In genomic region chr18:5107990-5108389, GRCh38 we compare ENCODE assay signal across 19 cellular contexts.
DNase-seq lines count a peak whose midpoint lies in the region; ATAC-seq, FAIRE-seq and TF ChIP-seq lines count a peak whose summit lies in the region.
"Had no signal": no experiment of that assay in that cellular context is flagged by ENCODE, and none has a peak within 500 bp of the region (broad histone marks: within the 10 kb centered on the region; RNA-seq: fewer than 3 reads in every experiment).

No MANE protein-coding gene starts in this region.

- no peak for TF ChIP-seq POLR2A in GM12878 (IDR thresholded peaks at IDR 0.05; ENCODE audit: low read depth, low read length)

- H3K4me3 Mint-ChIP-seq in GM23338, result no peak overlapping the region
- H3K4me3 Mint-ChIP-seq in neural progenitor cell, result no peak overlapping the region
- H3K4me3 Mint-ChIP-seq: T-helper 17 cell had no signal

- H3K27ac ChIP-seq in GM23338 (ENCODE audit: low read depth), result no peak overlapping the region
- no peak overlapping the region for H3K27ac ChIP-seq in GM12878 (ENCODE audit: control insufficient read depth, insufficient read depth)
- H3K27ac ChIP-seq in neural progenitor cell, result no peak overlapping the region
- H3K27ac ChIP-seq: BLaER1 treated with 17β-estradiol and CSF1 and Interleukin-3, amounts not matched to agents 10 nM and 100 nM; SK-N-MC had no signal

- H3K4me3 ChIP-seq in GM23338 (no peak overlapping the region), GM12878 (no peak overlapping the region), neural progenitor cell (no peak overlapping the region)
- H3K4me3 ChIP-seq: BLaER1 treated with 17β-estradiol and CSF1 and Interleukin-3, amounts not matched to agents 10 nM and 100 nM; SK-N-MC had no signal

- ATAC-seq in GM23338 (no peak), GM12878 (0 out of 3 replicates have a peak, but pooled peaks have one; percentile 34), HG03025 (IDR thresholded peaks at IDR 0.05; ENCODE audit: low FRiP score, unreplicated experiment) (no peak), GM21515 (IDR thresholded peaks at IDR 0.05; ENCODE audit: unreplicated experiment) (no peak)
- ATAC-seq: Right ventricle myocardium inferior, T-helper 17 cell had no signal

- BruUV-seq in GM12878 (replicated peaks; lab: Mats Ljungman, UMichigan), result no TSS peak

- H3K36me3 ChIP-seq in GM23338 (ENCODE audit: insufficient read depth) (no peaks in the 10 kb centered on the region), GM12878 (ENCODE audit: control insufficient read depth in 2 of 2, insufficient read depth in 2 of 2, low read length in 1 of 2) (no peaks in the 10 kb centered on the region), neural progenitor cell (no peaks in the 10 kb centered on the region)
- H3K36me3 ChIP-seq: BLaER1 treated with 17β-estradiol and CSF1 and Interleukin-3, amounts not matched to agents 10 nM and 100 nM had no signal

- H3K9me3 ChIP-seq in GM12878 (replicated peaks; ENCODE audit: control insufficient read depth, insufficient read depth, low read length) (no peaks in the 10 kb centered on the region), neural progenitor cell (ENCODE audit: low read depth) (no peaks in the 10 kb centered on the region)
- H3K9me3 ChIP-seq: BLaER1 treated with 17β-estradiol and CSF1 and Interleukin-3, amounts not matched to agents 10 nM and 100 nM had no signal

- H3K79me2 ChIP-seq in GM23338 (replicated peaks; ENCODE audit: insufficient read depth) (no peaks in the 10 kb centered on the region), GM12878 (ENCODE audit: control insufficient read depth, insufficient read depth, low read length) (no peaks in the 10 kb centered on the region), neural progenitor cell (ENCODE audit: low read depth) (no peaks in the 10 kb centered on the region)

- H3K27ac Mint-ChIP-seq in GM23338 (no peak overlapping the region), neural progenitor cell (no peak overlapping the region)
- H3K27ac Mint-ChIP-seq: T-helper 17 cell had no signal

- 0% methylated on average over 2 of the region's 2 CpGs for WGBS in GM12878 (ENCODE audit: insufficient coverage, insufficient replicate concordance, low lambda C conversion rate, missing lambda C conversion rate)

- peaks cover 13% of the 10 kb centered on the region for H3K4me1 Mint-ChIP-seq in GM23338
- H3K4me1 Mint-ChIP-seq in neural progenitor cell, result peaks cover 5% of the 10 kb centered on the region

- H3K36me3 Mint-ChIP-seq in GM23338 (ENCODE audit: low read depth), result no peaks in the 10 kb centered on the region
- no peaks in the 10 kb centered on the region for H3K36me3 Mint-ChIP-seq in neural progenitor cell

- H4K20me1 ChIP-seq in GM23338 (replicated peaks; ENCODE audit: insufficient read depth) (no peaks in the 10 kb centered on the region), GM12878 (ENCODE audit: control insufficient read depth, insufficient read depth) (no peaks in the 10 kb centered on the region), neural progenitor cell (ENCODE audit: low read depth) (no peaks in the 10 kb centered on the region)
- H4K20me1 ChIP-seq: BLaER1 treated with 17β-estradiol and CSF1 and Interleukin-3, amounts not matched to agents 10 nM and 100 nM had no signal

- CTCF ChIA-PET in GM12878 (lab: Yijun Ruan, JAX), result no interaction called here

- TF ChIP-seq RAD21 in GM12878 (IDR thresholded peaks at IDR 0.05; ENCODE audit: insufficient read depth, low read depth, low read length), result no peak

- no peaks in the 10 kb centered on the region for H3F3A ChIP-seq in GM23338 (replicated peaks; ENCODE audit: low read depth)
- peaks cover 16% of the 10 kb centered on the region for H3F3A ChIP-seq in neural progenitor cell (ENCODE audit: low read depth)

- DNase-seq in GM23338 (ENCODE audit: low spot score) (peak; percentile 20), NCI-H460 (ENCODE audit: extremely low read depth, low read depth) (peak; percentile 8), GM12878 (ENCODE audit: low read depth, low spot score) (no peak), neural progenitor cell (ENCODE audit: low spot score) (peak; percentile 33), COLO668 (lab: John Stamatoyannopoulos, UW; ENCODE audit: unreplicated experiment) (no peak)
- DNase-seq: DMS153, IMR-90, MV-4-11, NCI-H1436, NCI-H2029 treated with DMSO at 0.1 percent for 48 hours, NCI-H524 treated with DMSO at 0.1 percent for 48 hours, T-helper 17 cell had no signal

- H3K27me3 Mint-ChIP-seq in GM23338 (ENCODE audit: insufficient read depth, low read depth, poor library complexity), result no peaks in the 10 kb centered on the region
- peaks cover 5% of the 10 kb centered on the region for H3K27me3 Mint-ChIP-seq in neural progenitor cell (ENCODE audit: insufficient read depth, low read depth)

- in situ Hi-C loops in GM12878 (cut with MboI), result no loop called here

- SMC1A ChIA-PET in GM12878 (lab: Charles Lee; ENCODE audit: uncharacterized antibody, unreplicated experiment), result interaction anchor here (1.0 kb wide), 1 partner anchor 11 kb away, joined by 3 read pairs; no protein-coding TSS in a partner anchor

- RAD21 ChIA-PET in GM12878 (lab: Charles Lee; ENCODE audit: unreplicated experiment), result interaction anchor here (1.0 kb wide), 1 partner anchor 40 kb away, joined by 3 read pairs; no protein-coding TSS in a partner anchor

- peaks cover 4% of the 10 kb centered on the region; the same call in 1 of the 2 replicates for H3K4me1 ChIP-seq in GM23338 (ENCODE audit: insufficient read depth)
- no peaks in the 10 kb centered on the region for H3K4me1 ChIP-seq in GM12878 (ENCODE audit: control insufficient read depth, insufficient read depth, low read length)
- peaks cover 13% of the 10 kb centered on the region for H3K4me1 ChIP-seq in neural progenitor cell

- no peak overlapping the region for H2AFZ ChIP-seq in GM23338
- no peak overlapping the region for H2AFZ ChIP-seq in GM12878 (ENCODE audit: control insufficient read depth, low read depth, low read length)
- H2AFZ ChIP-seq in neural progenitor cell (replicated peaks), result no peak overlapping the region

- intact Hi-C loops in GM12878 (cut with micrococcal nuclease; ENCODE audit: unreplicated experiment), result loop anchor here (2.0 kb wide), 1 partner anchor 35 kb away; no protein-coding TSS in a partner anchor

- H3K9me3 Mint-ChIP-seq in GM23338, result no peaks in the 10 kb centered on the region; the same call in 2 of the 3 replicates
- no peaks in the 10 kb centered on the region for H3K9me3 Mint-ChIP-seq in neural progenitor cell

- TF ChIP-seq EP300 in GM12878 (IDR thresholded peaks at IDR 0.05; ENCODE audit: borderline replicate concordance in 1 of 2, control insufficient read depth in 1 of 2, low read depth in 2 of 2, low read length in 2 of 2), result no peak

- no peaks in the 10 kb centered on the region for H3K9me2 ChIP-seq in GM23338 (ENCODE audit: insufficient read depth)

- H3K9ac ChIP-seq in GM12878 (ENCODE audit: control insufficient read depth, insufficient read depth, low read length), result no peak overlapping the region
- no peak overlapping the region for H3K9ac ChIP-seq in neural progenitor cell
- H3K9ac ChIP-seq: BLaER1 treated with 17β-estradiol and CSF1 and Interleukin-3, amounts not matched to agents 10 nM and 100 nM had no signal

- FAIRE-seq in GM12878 (lab: Jason Lieb, UNC), result no peak
- FAIRE-seq: GM18507, H54 had no signal

- POLR2A ChIA-PET in GM12878 (lab: Charles Lee), result no interaction called here

- H3K4me2 ChIP-seq in GM23338 (no peak overlapping the region), GM12878 (ENCODE audit: control insufficient read depth, insufficient read depth) (no peak overlapping the region), neural progenitor cell (no peak overlapping the region)
- H3K4me2 ChIP-seq: BLaER1 treated with 17β-estradiol and CSF1 and Interleukin-3, amounts not matched to agents 10 nM and 100 nM had no signal

- H3K27me3 ChIP-seq in GM23338 (ENCODE audit: insufficient read depth), result no peaks in the 10 kb centered on the region
- H3K27me3 ChIP-seq in GM12878 (replicated peaks in 1 of 2; ENCODE audit: control insufficient read depth in 2 of 2, insufficient read depth in 2 of 2, low read length in 1 of 2), result no peaks in the 10 kb centered on the region
- no peaks in the 10 kb centered on the region for H3K27me3 ChIP-seq in neural progenitor cell
- H3K27me3 ChIP-seq: BLaER1 treated with 17β-estradiol and CSF1 and Interleukin-3, amounts not matched to agents 10 nM and 100 nM had no signal

- no peak for TF ChIP-seq CTCF in GM23338 (conservative IDR thresholded peaks at IDR 0.05; ENCODE audit: low read depth in 2 of 2)
- no peak for TF ChIP-seq CTCF in GM12878 (IDR thresholded peaks at IDR 0.05 in 2 of 3, conservative IDR thresholded peaks at IDR 0.05 in 1 of 3; ENCODE audit: control insufficient read depth in 2 of 3, extremely low read depth in 1 of 3, insufficient read depth in 1 of 3, low read depth in 3 of 3, low read length in 3 of 3)
- no peak for TF ChIP-seq CTCF in neural progenitor cell (IDR thresholded peaks at IDR 0.05)

TF ChIP-seq in GM23338, 12 proteins besides CTCF, POLR2A, EP300 and RAD21 (continues in another document):
- TF ChIP-seq JUNB (IDR thresholded peaks at IDR 0.05; ENCODE audit: unreplicated experiment), result no peak
- no peak for TF ChIP-seq ETS1 (IDR thresholded peaks at IDR 0.05)

TF ChIP-seq in GM12878, 131 proteins besides CTCF, POLR2A, EP300 and RAD21:
- TF ChIP-seq REST (IDR thresholded peaks at IDR 0.05; ENCODE audit: low read depth, low read length) (peak; percentile 75), FOS (IDR thresholded peaks at IDR 0.05; ENCODE audit: borderline replicate concordance, extremely low read depth, insufficient read length) (no peak)

Comparison
In these comparisons a context has a peak if more than half of its experiments do, and no peak if none do; other contexts are left out.
1. DNase-seq: peak in GM23338 (single experiment), NCI-H460 (single experiment) and neural progenitor cell (single experiment); none in GM12878 (single experiment) and COLO668 (single experiment).